Comparison of ENCODE assay signal across 9 cellular contexts in the genomic region with DNA sequence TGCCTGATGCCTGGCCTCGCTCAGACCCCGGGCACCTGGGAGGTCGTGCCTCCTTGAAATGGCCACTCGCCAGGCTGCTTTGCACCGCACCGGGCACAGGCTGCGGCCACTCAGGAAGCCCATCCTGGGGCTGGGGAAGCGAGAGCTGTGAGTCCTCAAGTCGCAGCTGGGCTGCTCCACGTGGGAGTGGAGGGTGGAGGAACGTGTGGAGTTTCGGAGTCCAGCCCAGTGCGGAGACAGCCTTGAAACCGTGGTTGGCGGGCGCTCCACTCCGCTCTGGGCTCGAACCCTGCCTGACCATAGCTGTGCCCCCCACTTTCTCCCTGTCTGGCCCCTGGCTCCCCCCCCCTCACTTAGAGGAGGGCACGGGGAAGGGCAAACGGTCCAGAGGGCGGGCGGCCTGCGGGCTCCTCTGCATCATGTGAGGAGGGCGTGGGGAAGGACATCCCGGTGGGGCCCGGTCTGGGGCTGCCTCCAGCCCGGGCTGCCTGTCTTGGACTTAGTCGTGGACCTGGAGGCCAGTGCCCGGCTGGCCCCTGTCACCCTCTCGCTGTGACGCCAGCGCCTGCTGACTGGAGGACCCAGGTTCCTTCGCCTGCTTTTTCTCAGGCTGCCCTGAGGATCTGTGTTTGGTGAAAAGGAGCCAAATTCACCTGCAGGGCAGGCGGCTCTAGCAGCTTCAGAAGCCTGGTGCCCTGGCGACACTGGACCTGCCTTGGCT. TPM values are rescaled to one million over a fixed set of nuclear protein-coding genes. Genes with fewer than 3 reads are reported as not detected.
DNase-seq lines count a peak whose midpoint lies in the region; ATAC-seq and TF ChIP-seq lines count a peak whose summit lies in the region.
"Had no signal": no experiment of that assay in that cellular context is flagged by ENCODE, and none has a peak within 500 bp of the region (broad histone marks: within the 10 kb centered on the region; RNA-seq: fewer than 3 reads in every experiment).

No MANE protein-coding gene starts in this region.

- no peaks in the 10 kb centered on the region for H3K27me3 ChIP-seq in brain microvascular endothelial cell (replicated peaks)
- no peaks in the 10 kb centered on the region for H3K27me3 ChIP-seq in liver (ENCODE audit: control insufficient read depth in 4 of 4, insufficient read depth in 4 of 4, low read length in 3 of 4)
- peaks cover 0 to 4% of the 10 kb centered on the region in 2 donors for H3K27me3 ChIP-seq in tibial artery

- H3K9me3 ChIP-seq in liver (ENCODE audit: control insufficient read depth in 4 of 4, low read length in 3 of 4) (no peaks in the 10 kb centered on the region), tibial artery (no peaks in the 10 kb centered on the region)

- H3K4me3 ChIP-seq in brain microvascular endothelial cell (ENCODE audit: low read depth, low read length) (peak overlapping the region; percentile 77), liver (ENCODE audit: low read depth in 1 of 3, low read length in 3 of 3) (peak overlapping the region in 2 of 3 donors; percentile 22 to 58), tibial artery (peak overlapping the region; percentile 74 to 91)

- peak overlapping the region; percentile 97 for H3K4me3 Mint-ChIP-seq in activated CD8-positive, alpha-beta memory T cell treated with anti-CD3 and anti-CD28 coated beads, Interleukin-2, amount 10 ng/mL, durations not matched to agents 7 days and 5 days

- CTCF ChIA-PET in activated CD8-positive, alpha-beta memory T cell treated with anti-CD3 and anti-CD28 coated beads, Interleukin-2, amount 10 ng/mL, durations not matched to agents 7 days and 5 days (lab: Charles Lee) = no interaction called here

- in situ Hi-C loops in brain microvascular endothelial cell (cut with HindIII; ENCODE audit: low pct_ligation_motif_present, low sequenced_read_pairs) = no loop called here

- H3K27me3 Mint-ChIP-seq in activated CD8-positive, alpha-beta memory T cell treated with anti-CD3 and anti-CD28 coated beads, Interleukin-2, amount 10 ng/mL, durations not matched to agents 7 days and 5 days = no peaks in the 10 kb centered on the region

- H3K36me3 ChIP-seq in brain microvascular endothelial cell (replicated peaks) (peaks cover 36% of the 10 kb centered on the region), liver (ENCODE audit: control insufficient read depth in 4 of 4, insufficient read depth in 3 of 4, low read depth in 1 of 4, low read length in 3 of 4) (peaks cover 18 to 26% (median 18%) of the 10 kb centered on the region in 4 donors), tibial artery (peaks cover 26 to 42% (median 34%) of the 10 kb centered on the region in 3 donors)

- H3K36me3 Mint-ChIP-seq in activated CD8-positive, alpha-beta memory T cell treated with anti-CD3 and anti-CD28 coated beads, Interleukin-2, amount 10 ng/mL, durations not matched to agents 7 days and 5 days = peaks cover 32% of the 10 kb centered on the region

- H3K4me1 ChIP-seq in liver (ENCODE audit: control insufficient read depth in 4 of 4, insufficient read depth in 4 of 4, low read length in 3 of 4) = peaks cover 9 to 44% (median 34%) of the 10 kb centered on the region in 4 donors
- peaks cover 6 to 52% (median 32%) of the 10 kb centered on the region in 4 donors for H3K4me1 ChIP-seq in tibial artery

- H3K27ac Mint-ChIP-seq in activated CD8-positive, alpha-beta memory T cell treated with anti-CD3 and anti-CD28 coated beads, Interleukin-2, amount 10 ng/mL, durations not matched to agents 7 days and 5 days = no peak overlapping the region

- peak overlapping the region in 1 of 2 donors; percentile 87 for H3K9ac ChIP-seq in liver (ENCODE audit: low read depth in 1 of 2, low read length in 2 of 2)

- TF ChIP-seq RAD21 in liver (IDR thresholded peaks at IDR 0.05) = no peak

- peaks cover 39% of the 10 kb centered on the region for H3K4me1 Mint-ChIP-seq in activated CD8-positive, alpha-beta memory T cell treated with anti-CD3 and anti-CD28 coated beads, Interleukin-2, amount 10 ng/mL, durations not matched to agents 7 days and 5 days

- no peak for ATAC-seq in activated CD8-positive, alpha-beta memory T cell treated with anti-CD3 and anti-CD28 coated beads, Interleukin-2, amount 10 ng/mL, durations not matched to agents 7 days and 5 days

- H3K27ac ChIP-seq in brain microvascular endothelial cell (no peak overlapping the region), liver (ENCODE audit: low read depth in 1 of 2, low read length in 2 of 2) (no peak overlapping the region), tibial artery (no peak overlapping the region)

- 28% methylated on average over 35 of the region's 35 CpGs for WGBS in liver

- intact Hi-C loops in tibial artery (cut with DNase I; ENCODE audit: low total_unique reads) = no loop called here

- DNase-seq in activated CD8-positive, alpha-beta memory T cell treated with anti-CD3 and anti-CD28 coated beads, Interleukin-2, amount 10 ng/mL, durations not matched to agents 7 days and 5 days = no peak
- DNase-seq in activated CD8-positive, alpha-beta memory T cell treated with anti-CD3 and anti-CD28 coated beads for 24 hours = no peak
- DNase-seq in brain microvascular endothelial cell = no peak
- no peak for DNase-seq in tibial artery
- no peak for DNase-seq in T-helper 9 cell
- no peak for DNase-seq in H4 (ENCODE audit: low spot score)
- no peak for DNase-seq in UCSD-AML1 (lab: John Stamatoyannopoulos, UW; ENCODE audit: unreplicated experiment)

- H3K9me3 Mint-ChIP-seq in activated CD8-positive, alpha-beta memory T cell treated with anti-CD3 and anti-CD28 coated beads, Interleukin-2, amount 10 ng/mL, durations not matched to agents 7 days and 5 days (ENCODE audit: low read depth) = no peaks in the 10 kb centered on the region

- TF ChIP-seq CTCF in brain microvascular endothelial cell (IDR thresholded peaks at IDR 0.05; ENCODE audit: low read depth, low read length, missing control alignments) (no peak), liver (IDR thresholded peaks at IDR 0.05; ENCODE audit: low read depth, low read length, missing input control) (no peak), tibial artery (IDR thresholded peaks at IDR 0.05) (no peak)

TF ChIP-seq in liver, 16 proteins besides CTCF, POLR2A, EP300 and RAD21 (continues in another document):
- no peak for TF ChIP-seq HNF4G (IDR thresholded peaks at IDR 0.05)
- TF ChIP-seq, protein P1, sequence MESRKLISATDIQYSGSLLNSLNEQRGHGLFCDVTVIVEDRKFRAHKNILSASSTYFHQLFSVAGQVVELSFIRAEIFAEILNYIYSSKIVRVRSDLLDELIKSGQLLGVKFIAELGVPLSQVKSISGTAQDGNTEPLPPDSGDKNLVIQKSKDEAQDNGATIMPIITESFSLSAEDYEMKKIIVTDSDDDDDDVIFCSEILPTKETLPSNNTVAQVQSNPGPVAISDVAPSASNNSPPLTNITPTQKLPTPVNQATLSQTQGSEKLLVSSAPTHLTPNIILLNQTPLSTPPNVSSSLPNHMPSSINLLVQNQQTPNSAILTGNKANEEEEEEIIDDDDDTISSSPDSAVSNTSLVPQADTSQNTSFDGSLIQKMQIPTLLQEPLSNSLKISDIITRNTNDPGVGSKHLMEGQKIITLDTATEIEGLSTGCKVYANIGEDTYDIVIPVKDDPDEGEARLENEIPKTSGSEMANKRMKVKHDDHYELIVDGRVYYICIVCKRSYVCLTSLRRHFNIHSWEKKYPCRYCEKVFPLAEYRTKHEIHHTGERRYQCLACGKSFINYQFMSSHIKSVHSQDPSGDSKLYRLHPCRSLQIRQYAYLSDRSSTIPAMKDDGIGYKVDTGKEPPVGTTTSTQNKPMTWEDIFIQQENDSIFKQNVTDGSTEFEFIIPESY (IDR thresholded peaks at IDR 0.05) = no peak
- no peak for TF ChIP-seq FOXA1 (IDR thresholded peaks at IDR 0.05)
- no peak for TF ChIP-seq EGR1 (IDR thresholded peaks at IDR 0.05; ENCODE audit: low read depth in 2 of 2)

RNA-seq across cellular contexts. Expression of a gene that starts 2.5 kb away (rescaled TPM):
- total RNA-seq in activated CD8-positive, alpha-beta memory T cell treated with anti-CD3 and anti-CD28 coated beads, Interleukin-2, amount 10 ng/mL, durations not matched to agents 7 days and 5 days = 100 to 1,000 TPM; 224 to 253 TPM
- total RNA-seq in liver = 10 to 100 TPM; 21.8 to 23.9 TPM
- polyA plus RNA-seq in liver = 10 to 100 TPM; 19.4 to 23.2 TPM
- total RNA-seq in H4 (2014; rRNA removed; shearing (Covaris generic)) = 77.4 and 121 TPM in 2 replicates

RNA-seq across cellular contexts. Expression of a gene that starts 21.5 kb away (rescaled TPM):
- total RNA-seq in activated CD8-positive, alpha-beta memory T cell treated with anti-CD3 and anti-CD28 coated beads, Interleukin-2, amount 10 ng/mL, durations not matched to agents 7 days and 5 days = under 1 TPM; 0.45 to 0.53 TPM
- 1 to 10 TPM; 2.3 to 2.8 TPM for total RNA-seq in liver
- polyA plus RNA-seq in liver = 1 to 10 TPM; 1.6 to 3.8 TPM
- total RNA-seq in H4 (2014; rRNA removed; shearing (Covaris generic)) = 0.06 and 1.3 TPM in 2 replicates

RNA-seq across cellular contexts. Expression of a gene that starts 39.8 kb away (rescaled TPM):
- 10 to 100 TPM; 52.9 to 57.8 TPM for total RNA-seq in activated CD8-positive, alpha-beta memory T cell treated with anti-CD3 and anti-CD28 coated beads, Interleukin-2, amount 10 ng/mL, durations not matched to agents 7 days and 5 days
- 10 to 100 TPM; 20.3 to 29.5 TPM for total RNA-seq in liver
- polyA plus RNA-seq in liver = 10 to 100 TPM; 28.3 to 29.9 TPM
- 41.5 and 53.8 TPM in 2 replicates for total RNA-seq in H4 (2014; rRNA removed; shearing (Covaris generic))

RNA-seq across cellular contexts. Expression of a gene that starts 39.8 kb away (rescaled TPM):
- total RNA-seq in activated CD8-positive, alpha-beta memory T cell treated with anti-CD3 and anti-CD28 coated beads, Interleukin-2, amount 10 ng/mL, durations not matched to agents 7 days and 5 days = 10 to 100 TPM; 29.3 to 33.0 TPM
- total RNA-seq in liver = 10 to 100 TPM; 24.4 to 31.4 TPM
- 10 to 100 TPM; 50.7 to 79.6 TPM for polyA plus RNA-seq in liver
- total RNA-seq in H4 (2014; rRNA removed; shearing (Covaris generic)) = 27.9 and 37.1 TPM in 2 replicates

RNA-seq across cellular contexts. Expression of a gene that starts 56.0 kb away (rescaled TPM):
- not detected for total RNA-seq in activated CD8-positive, alpha-beta memory T cell treated with anti-CD3 and anti-CD28 coated beads, Interleukin-2, amount 10 ng/mL, durations not matched to agents 7 days and 5 days
- total RNA-seq in liver = under 1 TPM in 1 of 2 donors, not detected in 1; 0.28 TPM
- polyA plus RNA-seq in liver = under 1 TPM in 1 of 2 donors, not detected in 1; 0.40 TPM
- total RNA-seq in H4 (2014; rRNA removed; shearing (Covaris generic)) = not detected in 2 replicates
- total RNA-seq: HT1080 had no signal
